Comparison of ENCODE assay signal across 1 cellular context in genomic region chr6:110039364-110039995, GRCh38.
TF ChIP-seq lines count a peak whose summit lies in the region.

No MANE protein-coding gene starts in this region.

TF ChIP-seq in HepG2, 621 proteins besides CTCF, POLR2A, EP300 and RAD21 (continued from another document and continues in another):
- TF ChIP-seq NBN (conservative IDR thresholded peaks at IDR 0.05) (no peak), NCOA1 (CRISPR knock-in tag; IDR thresholded peaks at IDR 0.05) (no peak), ZNF362 (CRISPR knock-in tag; IDR thresholded peaks at IDR 0.05; ENCODE audit: borderline replicate concordance) (peak; percentile 50; the same call in 1 of the 2 replicates), GATAD2A (CRISPR knock-in tag; IDR thresholded peaks at IDR 0.05) (0 out of 2 replicates have a peak, but pooled peaks have one; percentile 13), FOXK2 (IDR thresholded peaks at IDR 0.05) (no peak), EED (CRISPR knock-in tag; IDR thresholded peaks at IDR 0.05) (no peak), ZSCAN5A (CRISPR knock-in tag; IDR thresholded peaks at IDR 0.05; ENCODE audit: borderline replicate concordance) (no peak), PAF1 (CRISPR knock-in tag; IDR thresholded peaks at IDR 0.05) (no peak), SAP130 (CRISPR knock-in tag; IDR thresholded peaks at IDR 0.05; ENCODE audit: low read depth) (no peak), REPIN1 (CRISPR knock-in tag; IDR thresholded peaks at IDR 0.05; ENCODE audit: borderline replicate concordance, low read depth) (no peak), PCBP2 (optimal IDR thresholded peaks at IDR 0.05; ENCODE audit: low read depth, low read length, poor library complexity, severe bottlenecking) (no peak), PATZ1 (CRISPR knock-in tag; IDR thresholded peaks at IDR 0.05) (no peak), MLXIP (CRISPR knock-in tag; IDR thresholded peaks at IDR 0.05; ENCODE audit: borderline replicate concordance) (no peak), STAT6 (CRISPR knock-in tag; IDR thresholded peaks at IDR 0.05; ENCODE audit: borderline replicate concordance) (no peak), ZSCAN12 (CRISPR knock-in tag; IDR thresholded peaks at IDR 0.05) (no peak), ZNF335 (CRISPR knock-in tag; IDR thresholded peaks at IDR 0.05) (no peak), SRF (IDR thresholded peaks at IDR 0.05; ENCODE audit: low read depth, low read length) (no peak), STAG1 (CRISPR knock-in tag; IDR thresholded peaks at IDR 0.05) (peak; percentile 90), ZNF878 (CRISPR knock-in tag; IDR thresholded peaks at IDR 0.05) (no peak), ZNF205 (CRISPR knock-in tag; IDR thresholded peaks at IDR 0.05) (0 out of 2 replicates have a peak, but pooled peaks have one; percentile 32), LCORL (IDR thresholded peaks at IDR 0.05) (no peak), LCORL (CRISPR knock-in tag; IDR thresholded peaks at IDR 0.05) (0 out of 2 replicates have a peak, but pooled peaks have one; percentile 17), HINFP (CRISPR knock-in tag; IDR thresholded peaks at IDR 0.05; ENCODE audit: low read depth) (no peak), NR2F6 (IDR thresholded peaks at IDR 0.05) (no peak), NR2F6 (CRISPR knock-in tag; IDR thresholded peaks at IDR 0.05) (no peak), DNMT1 (CRISPR knock-in tag; IDR thresholded peaks at IDR 0.05) (no peak), ZNF605 (CRISPR knock-in tag; IDR thresholded peaks at IDR 0.05) (no peak), EHMT2 (IDR thresholded peaks at IDR 0.05; ENCODE audit: borderline replicate concordance, low read depth, low read length) (no peak), SOX13 (IDR thresholded peaks at IDR 0.05) (no peak), SOX13 (CRISPR knock-in tag; conservative IDR thresholded peaks at IDR 0.05 in 1 of 2, IDR thresholded peaks at IDR 0.05 in 1 of 2) (peak in 1 of 2 experiments; percentile 30; a peak in 1 of 4 replicates), KAT8 (CRISPR knock-in tag; IDR thresholded peaks at IDR 0.05) (0 out of 2 replicates have a peak, but pooled peaks have one; percentile 33), ZNF556 (CRISPR knock-in tag; IDR thresholded peaks at IDR 0.05; ENCODE audit: borderline replicate concordance) (no peak), ZNF768 (CRISPR knock-in tag; IDR thresholded peaks at IDR 0.05) (no peak), POGZ (CRISPR knock-in tag; IDR thresholded peaks at IDR 0.05) (peak; percentile 48; the same call in 1 of the 2 replicates), ZNF101 (CRISPR knock-in tag; IDR thresholded peaks at IDR 0.05; ENCODE audit: borderline replicate concordance, low read depth) (no peak), GABPA (IDR thresholded peaks at IDR 0.05; ENCODE audit: low read depth, low read length) (no peak), GABPA (CRISPR knock-in tag; IDR thresholded peaks at IDR 0.05; ENCODE audit: low read depth) (peak; percentile 57; the same call in 1 of the 2 replicates), ZNF879 (CRISPR knock-in tag; IDR thresholded peaks at IDR 0.05) (no peak), SOX6 (IDR thresholded peaks at IDR 0.05) (no peak), SOX6 (CRISPR knock-in tag; IDR thresholded peaks at IDR 0.05) (peak; percentile 75), ZBTB46 (CRISPR knock-in tag; IDR thresholded peaks at IDR 0.05; ENCODE audit: borderline replicate concordance) (no peak), POLR2AphosphoS5 (IDR thresholded peaks at IDR 0.05; ENCODE audit: low read depth, low read length) (no peak), ZNF569 (CRISPR knock-in tag; IDR thresholded peaks at IDR 0.05; ENCODE audit: borderline replicate concordance) (no peak), TGIF2 (CRISPR knock-in tag; IDR thresholded peaks at IDR 0.05) (0 out of 2 replicates have a peak, but pooled peaks have one; percentile 17), DZIP1 (CRISPR knock-in tag; IDR thresholded peaks at IDR 0.05) (no peak), RBAK (CRISPR knock-in tag; IDR thresholded peaks at IDR 0.05) (no peak), ZNF20 (CRISPR knock-in tag; IDR thresholded peaks at IDR 0.05) (no peak), MATR3 (CRISPR knock-in tag; IDR thresholded peaks at IDR 0.05) (no peak), HDAC2 (CRISPR knock-in tag; IDR thresholded peaks at IDR 0.05) (peak; percentile 16; the same call in 1 of the 2 replicates), HOXD1 (CRISPR knock-in tag; IDR thresholded peaks at IDR 0.05) (no peak), SRY (CRISPR knock-in tag; IDR thresholded peaks at IDR 0.05) (no peak), CREM (IDR thresholded peaks at IDR 0.05) (no peak), CREM (CRISPR knock-in tag; IDR thresholded peaks at IDR 0.05) (no peak), ZNF160 (CRISPR knock-in tag; IDR thresholded peaks at IDR 0.05) (no peak), PITX1 (CRISPR knock-in tag; IDR thresholded peaks at IDR 0.05) (0 out of 2 replicates have a peak, but pooled peaks have one; percentile 44), NRL (CRISPR knock-in tag; IDR thresholded peaks at IDR 0.05; ENCODE audit: borderline replicate concordance) (no peak), CHD2 (IDR thresholded peaks at IDR 0.05; ENCODE audit: low read depth, low read length) (no peak), TOE1 (CRISPR knock-in tag; IDR thresholded peaks at IDR 0.05) (no peak), SIN3A (IDR thresholded peaks at IDR 0.05; ENCODE audit: borderline replicate concordance, low read depth, low read length) (no peak)
